In genomic region chr7:128104109-128104742, GRCh38 we compare ENCODE assay signal across 8 cellular contexts.
DNase-seq lines count a peak whose midpoint lies in the region; ATAC-seq and TF ChIP-seq lines count a peak whose summit lies in the region.

No MANE protein-coding gene starts in this region.

- H3K4me3 ChIP-seq in GM12865 (ENCODE audit: low read depth, low read length) (peak overlapping the region; percentile 60), iPS-18c (ENCODE audit: insufficient read depth, low read depth, low read length) (peak overlapping the region; percentile 38; the same call in 1 of the 2 replicates)

- peak overlapping the region; percentile 87 for H3K4me3 Mint-ChIP-seq in activated naive CD4-positive, alpha-beta T cell treated with anti-CD3 and anti-CD28 coated beads, Interleukin-2, amount 50 U/mL, for 24 hours
- peak overlapping the region; percentile 82 to 88 for H3K4me3 Mint-ChIP-seq in stimulated activated naive CD8-positive, alpha-beta T cell treated with anti-CD3 and anti-CD28 coated beads, Interleukin-15, amount 100 ng/mL, for 72 hours

- no peaks in the 10 kb centered on the region for H3K9me3 Mint-ChIP-seq in activated naive CD4-positive, alpha-beta T cell treated with anti-CD3 and anti-CD28 coated beads, Interleukin-2, amount 50 U/mL, for 24 hours
- H3K9me3 Mint-ChIP-seq in stimulated activated naive CD8-positive, alpha-beta T cell treated with anti-CD3 and anti-CD28 coated beads, Interleukin-15, amount 100 ng/mL, for 72 hours = no peaks in the 10 kb centered on the region

- H3K36me3 Mint-ChIP-seq in activated naive CD4-positive, alpha-beta T cell treated with anti-CD3 and anti-CD28 coated beads, Interleukin-2, amount 50 U/mL, for 24 hours = no peaks in the 10 kb centered on the region

- H3K27me3 Mint-ChIP-seq in activated naive CD4-positive, alpha-beta T cell treated with anti-CD3 and anti-CD28 coated beads, Interleukin-2, amount 50 U/mL, for 24 hours = peaks cover 2% of the 10 kb centered on the region
- peaks cover 12% of the 10 kb centered on the region for H3K27me3 Mint-ChIP-seq in stimulated activated naive CD8-positive, alpha-beta T cell treated with anti-CD3 and anti-CD28 coated beads, Interleukin-15, amount 100 ng/mL, for 72 hours

- ATAC-seq in HG03342 (IDR thresholded peaks at IDR 0.05; ENCODE audit: unreplicated experiment) = peak; percentile 10
- peak; percentile 24 for ATAC-seq in stimulated activated naive CD8-positive, alpha-beta T cell treated with anti-CD3 and anti-CD28 coated beads, Interleukin-15, amount 100 ng/mL, for 72 hours

- peaks cover 67% of the 10 kb centered on the region for H3K4me1 Mint-ChIP-seq in activated naive CD4-positive, alpha-beta T cell treated with anti-CD3 and anti-CD28 coated beads, Interleukin-2, amount 50 U/mL, for 24 hours
- peaks cover 85% of the 10 kb centered on the region for H3K4me1 Mint-ChIP-seq in stimulated activated naive CD8-positive, alpha-beta T cell treated with anti-CD3 and anti-CD28 coated beads, Interleukin-15, amount 100 ng/mL, for 72 hours

- H3K9me3 ChIP-seq in iPS-18c (ENCODE audit: control insufficient read depth, insufficient read depth, low read length) = no peaks in the 10 kb centered on the region

- H3K27ac Mint-ChIP-seq in activated naive CD4-positive, alpha-beta T cell treated with anti-CD3 and anti-CD28 coated beads, Interleukin-2, amount 50 U/mL, for 24 hours = peak overlapping the region; percentile 86
- H3K27ac Mint-ChIP-seq in stimulated activated naive CD8-positive, alpha-beta T cell treated with anti-CD3 and anti-CD28 coated beads, Interleukin-15, amount 100 ng/mL, for 72 hours = peak overlapping the region in 1 of 2 donors; percentile 22

- TF ChIP-seq CTCF in GM12865 (IDR thresholded peaks at IDR 0.05; ENCODE audit: insufficient read depth, low read depth, low read length, missing control alignments) = no peak

- DNase-seq in GM12865 (ENCODE audit: low read depth) = peak; percentile 58
- DNase-seq in stimulated activated naive CD8-positive, alpha-beta T cell treated with anti-CD3 and anti-CD28 coated beads, Interleukin-15, amount 100 ng/mL, for 72 hours = peak; percentile 17 to 22
- no peak for DNase-seq in NCI-H1105 treated with DMSO at 0.1 percent for 48 hours (lab: John Stamatoyannopoulos, UW)
- DNase-seq in stimulated activated CD4-positive, alpha-beta T cell treated with anti-CD3 and anti-CD28 coated beads, Interleukin-1b, Interleukin-23, amount 100 ng/mL, for 48 hours = no peak
- no peak for DNase-seq in NCI-H774 (lab: John Stamatoyannopoulos, UW)

Comparison
In these comparisons a context has a peak if more than half of its experiments do, and no peak if none do; other contexts are left out.
1. DNase-seq: peak in GM12865 (single experiment) and stimulated activated naive CD8-positive, alpha-beta T cell treated with anti-CD3 and anti-CD28 coated beads, Interleukin-15, amount 100 ng/mL, for 72 hours (2 of 2); none in NCI-H1105 treated with DMSO at 0.1 percent for 48 hours (single experiment), stimulated activated CD4-positive, alpha-beta T cell treated with anti-CD3 and anti-CD28 coated beads, Interleukin-1b, Interleukin-23, amount 100 ng/mL, for 48 hours (single experiment) and NCI-H774 (single experiment).